ENCODE assay signal across 17 cellular contexts in the genomic region with DNA sequence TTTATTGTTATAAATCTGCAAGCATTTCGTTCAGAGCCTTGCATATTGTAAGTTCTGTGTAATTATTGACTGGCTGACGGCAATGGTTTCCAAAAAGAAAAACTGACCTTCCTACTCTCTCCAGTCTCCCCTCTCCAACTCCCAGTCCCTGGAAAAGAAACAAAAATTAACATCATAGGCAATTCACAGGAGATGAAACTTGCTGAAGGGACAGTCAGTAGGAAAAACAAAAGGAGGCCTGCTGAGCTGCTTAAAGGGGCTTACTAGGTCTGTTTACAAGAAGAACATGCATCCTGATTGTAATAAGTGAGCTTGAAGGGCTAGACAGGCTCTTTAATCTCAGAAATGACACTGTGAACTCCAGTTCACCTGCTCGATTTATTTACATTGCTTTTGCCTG.
DNase-seq lines count a peak whose midpoint lies in the region; ATAC-seq and TF ChIP-seq lines count a peak whose summit lies in the region.
"Had no signal": no experiment of that assay in that cellular context is flagged by ENCODE, and none has a peak within 500 bp of the region (broad histone marks: within the 10 kb centered on the region; RNA-seq: fewer than 3 reads in every experiment).

No MANE protein-coding gene starts in this region.

- H3K9me2 ChIP-seq in GM23338 (ENCODE audit: insufficient read depth): peaks cover 6% of the 10 kb centered on the region; the same call in 1 of the 2 replicates

- H3K27me3 ChIP-seq in GM23338 (ENCODE audit: insufficient read depth) (no peaks in the 10 kb centered on the region), NT2/D1 (ENCODE audit: insufficient read depth, insufficient read length) (no peaks in the 10 kb centered on the region), neural progenitor cell (no peaks in the 10 kb centered on the region)
- H3K27me3 ChIP-seq: Peyer's patch, uterus had no signal

- H3K27ac Mint-ChIP-seq in GM23338 (no peak overlapping the region), neural progenitor cell (no peak overlapping the region)
- H3K27ac Mint-ChIP-seq: activated CD4-positive, alpha-beta T cell treated with anti-CD3 and anti-CD28 coated beads, Interleukin-2, amount 10 ng/mL, durations not matched to agents 24 days and 14 days; activated T-cell treated with anti-CD3 and anti-CD28 coated beads, Interleukin-2, amount 50 U/mL, for 72 hours; T-cell had no signal

- peaks cover 2% of the 10 kb centered on the region; the same call in 2 of the 3 replicates for H3K36me3 Mint-ChIP-seq in GM23338 (ENCODE audit: low read depth)
- no peaks in the 10 kb centered on the region for H3K36me3 Mint-ChIP-seq in neural progenitor cell
- H3K36me3 Mint-ChIP-seq: T-cell had no signal

- ATAC-seq in GM23338: peak; percentile 59
- ATAC-seq in HG03342 (IDR thresholded peaks at IDR 0.05; ENCODE audit: unreplicated experiment): no peak
- no peak for ATAC-seq in GM19467 (IDR thresholded peaks at IDR 0.05; ENCODE audit: unreplicated experiment)
- ATAC-seq in GM21423 (IDR thresholded peaks at IDR 0.05; ENCODE audit: unreplicated experiment): no peak
- ATAC-seq: activated T-cell treated with anti-CD3 and anti-CD28 coated beads, Interleukin-2, amount 50 U/mL, for 72 hours; T-cell had no signal

- H3K27ac ChIP-seq in GM23338 (ENCODE audit: low read depth) (no peak overlapping the region), neural progenitor cell (no peak overlapping the region)
- H3K27ac ChIP-seq: Peyer's patch, uterus had no signal

- H3K79me2 ChIP-seq in GM23338 (replicated peaks; ENCODE audit: insufficient read depth) (no peaks in the 10 kb centered on the region), neural progenitor cell (ENCODE audit: low read depth) (no peaks in the 10 kb centered on the region)

- H3K4me1 Mint-ChIP-seq in GM23338 (peaks cover 11% of the 10 kb centered on the region; the same call in 2 of the 3 replicates), neural progenitor cell (peaks cover 3% of the 10 kb centered on the region)
- H3K4me1 Mint-ChIP-seq: activated CD4-positive, alpha-beta T cell treated with anti-CD3 and anti-CD28 coated beads, Interleukin-2, amount 10 ng/mL, durations not matched to agents 24 days and 14 days; T-cell had no signal

- H3K36me3 ChIP-seq in GM23338 (ENCODE audit: insufficient read depth) (no peaks in the 10 kb centered on the region), NT2/D1 (ENCODE audit: insufficient read depth, insufficient read length, low read length) (no peaks in the 10 kb centered on the region), neural progenitor cell (no peaks in the 10 kb centered on the region)
- H3K36me3 ChIP-seq: Peyer's patch, uterus had no signal

- H3K9me3 ChIP-seq in NT2/D1 (ENCODE audit: insufficient read depth, low read length) (no peaks in the 10 kb centered on the region; the same call in 1 of the 2 replicates), neural progenitor cell (ENCODE audit: low read depth) (no peaks in the 10 kb centered on the region)
- H3K9me3 ChIP-seq: Peyer's patch, uterus had no signal

- H3K4me1 ChIP-seq in GM23338 (ENCODE audit: insufficient read depth) (peaks cover 14% of the 10 kb centered on the region; the same call in 1 of the 2 replicates), NT2/D1 (ENCODE audit: insufficient read depth, insufficient read length) (no peaks in the 10 kb centered on the region), neural progenitor cell (peaks cover 6% of the 10 kb centered on the region)
- H3K4me1 ChIP-seq: Peyer's patch, uterus had no signal

- no peak for TF ChIP-seq CTCF in GM23338 (conservative IDR thresholded peaks at IDR 0.05; ENCODE audit: low read depth in 2 of 2)
- TF ChIP-seq CTCF in neural progenitor cell (IDR thresholded peaks at IDR 0.05): no peak

- H3F3A ChIP-seq in GM23338 (replicated peaks; ENCODE audit: low read depth) (no peaks in the 10 kb centered on the region), neural progenitor cell (ENCODE audit: low read depth) (no peaks in the 10 kb centered on the region)

- DNase-seq in GM23338 (ENCODE audit: low spot score) (peak; percentile 8), NCI-H1417 (lab: John Stamatoyannopoulos, UW) (peak in 2 of 3 experiments; percentile 69 to 91), NT2/D1 (ENCODE audit: low read depth, low spot score) (peak; percentile 25), neural progenitor cell (ENCODE audit: low spot score) (peak; percentile 11)
- DNase-seq: activated CD4-positive, alpha-beta T cell treated with anti-CD3 and anti-CD28 coated beads, Interleukin-2, amount 10 ng/mL, durations not matched to agents 24 days and 14 days; activated naive CD4-positive, alpha-beta T cell treated with anti-CD3 and anti-CD28 coated beads, Interleukin-2, amount 50 U/mL, for 16 hours; activated T-cell treated with anti-CD3 and anti-CD28 coated beads, Interleukin-2, amount 50 U/mL, for 72 hours; caudate nucleus; dermis blood vessel endothelial cell; KG1; Peyer's patch; substantia nigra; T-cell; uterus had no signal

- no peak overlapping the region for H2AFZ ChIP-seq in GM23338
- H2AFZ ChIP-seq in neural progenitor cell (replicated peaks): no peak overlapping the region

- H3K4me2 ChIP-seq in GM23338: no peak overlapping the region
- peak overlapping the region; percentile 31 for H3K4me2 ChIP-seq in neural progenitor cell

- H3K4me3 ChIP-seq in GM23338: no peak overlapping the region
- H3K4me3 ChIP-seq in NT2/D1 (ENCODE audit: insufficient read length, low read depth): no peak overlapping the region
- H3K4me3 ChIP-seq in neural progenitor cell: no peak overlapping the region
- H3K4me3 ChIP-seq: Peyer's patch, uterus had no signal

- no peaks in the 10 kb centered on the region for H4K20me1 ChIP-seq in GM23338 (replicated peaks; ENCODE audit: insufficient read depth)
- no peaks in the 10 kb centered on the region for H4K20me1 ChIP-seq in neural progenitor cell (ENCODE audit: low read depth)

- H3K9me3 Mint-ChIP-seq in GM23338 (peaks cover 15% of the 10 kb centered on the region), neural progenitor cell (peaks cover 13% of the 10 kb centered on the region)

- no peaks in the 10 kb centered on the region for H3K27me3 Mint-ChIP-seq in GM23338 (ENCODE audit: insufficient read depth, low read depth, poor library complexity)
- no peaks in the 10 kb centered on the region for H3K27me3 Mint-ChIP-seq in neural progenitor cell (ENCODE audit: insufficient read depth, low read depth)
- H3K27me3 Mint-ChIP-seq: activated CD4-positive, alpha-beta T cell treated with anti-CD3 and anti-CD28 coated beads, Interleukin-2, amount 10 ng/mL, durations not matched to agents 24 days and 14 days; T-cell had no signal

- H3K9ac ChIP-seq in NT2/D1 (ENCODE audit: insufficient read length, low read depth): no peak overlapping the region
- H3K9ac ChIP-seq in neural progenitor cell: no peak overlapping the region

- H3K4me3 Mint-ChIP-seq in GM23338 (no peak overlapping the region), neural progenitor cell (no peak overlapping the region)
- H3K4me3 Mint-ChIP-seq: activated CD4-positive, alpha-beta T cell treated with anti-CD3 and anti-CD28 coated beads, Interleukin-2, amount 10 ng/mL, durations not matched to agents 24 days and 14 days; activated T-cell treated with anti-CD3 and anti-CD28 coated beads, Interleukin-2, amount 50 U/mL, for 72 hours; T-cell had no signal

TF ChIP-seq in GM23338, 12 proteins besides CTCF, POLR2A, EP300 and RAD21 (continues in another document):
- TF ChIP-seq EZH2phosphoT487 (IDR thresholded peaks at IDR 0.05; ENCODE audit: unreplicated experiment) (no peak), NANOG (IDR thresholded peaks at IDR 0.05; ENCODE audit: borderline replicate concordance) (no peak), JUNB (IDR thresholded peaks at IDR 0.05; ENCODE audit: unreplicated experiment) (no peak), POLR2AphosphoS5 (IDR thresholded peaks at IDR 0.05; ENCODE audit: low read depth) (no peak)

Comparison
In these comparisons a context has a peak if more than half of its experiments do, and no peak if none do; other contexts are left out.
1. DNase-seq: peak in every context shown above with its lines; median percentile 80 in NCI-H1417; 25 in NT2/D1; 11 in neural progenitor cell; 8 in GM23338.